24 cellular contexts compared by ENCODE assay signal in genomic region chr22:22798232-22798616, GRCh38.
"Had no signal": no experiment of that assay in that cellular context is flagged by ENCODE, and none has a peak within 500 bp of the region (broad histone marks: within the 10 kb centered on the region; RNA-seq: fewer than 3 reads in every experiment).

No MANE protein-coding gene starts in this region.

- H3K4me3 Mint-ChIP-seq: activated CD4-positive, alpha-beta T cell treated with anti-CD3 and anti-CD28 coated beads for 36 hours; activated CD8-positive, alpha-beta T cell treated with anti-CD3 and anti-CD28 coated beads, Interleukin-2, amount 10 ng/mL, durations not matched to agents 7 days and 5 days; activated naive CD4-positive, alpha-beta T cell treated with anti-CD3 and anti-CD28 coated beads for 36 hours; activated naive CD8-positive, alpha-beta T cell treated with anti-CD3 and anti-CD28 coated beads for 36 hours; activated T-helper 1 cell treated with anti-CD3 and anti-CD28 coated beads, Interleukin-12 subunit alpha, Interleukin-12 subunit beta, Interleukin-2, Interleukin-4 antibody, amounts not matched to agents 30 ng/mL and 10 ng/mL and 1 ng/mL, durations not matched to agents 14 hours and 24 hours and 36 hours; nephron progenitor cell had no signal

- H3K36me3 Mint-ChIP-seq: activated naive CD8-positive, alpha-beta T cell treated with anti-CD3 and anti-CD28 coated beads for 36 hours had no signal

- H3K9me3 Mint-ChIP-seq: activated naive CD4-positive, alpha-beta T cell treated with anti-CD3 and anti-CD28 coated beads for 36 hours; activated naive CD8-positive, alpha-beta T cell treated with anti-CD3 and anti-CD28 coated beads for 36 hours; activated T-helper 1 cell treated with anti-CD3 and anti-CD28 coated beads, Interleukin-12 subunit alpha, Interleukin-12 subunit beta, Interleukin-2, Interleukin-4 antibody, amounts not matched to agents 30 ng/mL and 10 ng/mL and 1 ng/mL, durations not matched to agents 14 hours and 24 hours and 36 hours; nephron progenitor cell had no signal

- H3K27me3 ChIP-seq: adrenal gland, body of pancreas, cardiac muscle cell, hepatocyte, left lung, neutrophil, right lobe of liver, tibial nerve had no signal

- H3K4me1 ChIP-seq: adrenal gland, body of pancreas, gastroesophageal sphincter, left lung, lower lobe of right lung, right lobe of liver, tibial nerve had no signal

- H3K4me2 ChIP-seq: hepatocyte had no signal

- FAIRE-seq: endothelial cell of umbilical vein had no signal

- H3K9me3 ChIP-seq: adrenal gland, body of pancreas, gastroesophageal sphincter, left lung, lower lobe of right lung, neutrophil, right lobe of liver, tibial nerve had no signal

- H3K4me1 Mint-ChIP-seq: activated naive CD8-positive, alpha-beta T cell treated with anti-CD3 and anti-CD28 coated beads for 36 hours; nephron progenitor cell had no signal

- H3K4me3 ChIP-seq: adrenal gland, body of pancreas, cardiac muscle cell, coronary artery, gastroesophageal sphincter, hepatocyte, left lung, lower lobe of right lung, right lobe of liver, tibial nerve had no signal

- ATAC-seq: activated CD4-positive, alpha-beta T cell treated with anti-CD3 and anti-CD28 coated beads for 36 hours; activated CD8-positive, alpha-beta T cell treated with anti-CD3 and anti-CD28 coated beads, Interleukin-2, amount 10 ng/mL, durations not matched to agents 7 days and 5 days; body of pancreas; gastroesophageal sphincter; left lung; lower lobe of right lung; right lobe of liver had no signal

- DNase-seq: activated CD4-positive, alpha-beta T cell treated with anti-CD3 and anti-CD28 coated beads for 36 hours; activated CD4-positive, CD25-positive, alpha-beta regulatory T cell; activated CD8-positive, alpha-beta T cell treated with anti-CD3 and anti-CD28 coated beads, Interleukin-2, amount 10 ng/mL, durations not matched to agents 7 days and 5 days; activated effector memory CD4-positive, alpha-beta T cell treated with anti-CD3 and anti-CD28 coated beads, Interleukin-2, amount 50 U/mL, for 16 hours; activated naive CD4-positive, alpha-beta T cell treated with anti-CD3 and anti-CD28 coated beads for 36 hours; activated naive CD8-positive, alpha-beta T cell treated with anti-CD3 and anti-CD28 coated beads for 36 hours; adrenal gland; aorta; body of pancreas; left lung; lower lobe of right lung; mesenchymal stem cell; nephron progenitor cell; right lobe of liver; stimulated activated CD4-positive, alpha-beta T cell treated with anti-CD3 and anti-CD28 coated beads, Interleukin-2, amount 100 ng/mL, for 48 hours; stimulated activated naive CD4-positive, alpha-beta T cell treated with Interleukin-2 at 50 U/mL for 16 hours had no signal

- H3K27ac ChIP-seq: adrenal gland, body of pancreas, cardiac muscle cell, coronary artery, gastroesophageal sphincter, hepatocyte, left lung, lower lobe of right lung, neutrophil, right lobe of liver, tibial nerve had no signal

- H3K27ac Mint-ChIP-seq: activated CD4-positive, alpha-beta T cell treated with anti-CD3 and anti-CD28 coated beads for 36 hours; activated CD8-positive, alpha-beta T cell treated with anti-CD3 and anti-CD28 coated beads, Interleukin-2, amount 10 ng/mL, durations not matched to agents 7 days and 5 days; activated naive CD4-positive, alpha-beta T cell treated with anti-CD3 and anti-CD28 coated beads for 36 hours; activated naive CD8-positive, alpha-beta T cell treated with anti-CD3 and anti-CD28 coated beads for 36 hours; activated T-helper 1 cell treated with anti-CD3 and anti-CD28 coated beads, Interleukin-12 subunit alpha, Interleukin-12 subunit beta, Interleukin-2, Interleukin-4 antibody, amounts not matched to agents 30 ng/mL and 10 ng/mL and 1 ng/mL, durations not matched to agents 14 hours and 24 hours and 36 hours; nephron progenitor cell had no signal

- H3K36me3 ChIP-seq: adrenal gland, cardiac muscle cell, gastroesophageal sphincter, left lung, lower lobe of right lung, neutrophil, right lobe of liver, tibial nerve had no signal

- H3K27me3 Mint-ChIP-seq: activated CD4-positive, alpha-beta T cell treated with anti-CD3 and anti-CD28 coated beads for 36 hours; activated naive CD8-positive, alpha-beta T cell treated with anti-CD3 and anti-CD28 coated beads for 36 hours had no signal
